In genomic region chr5:131209175-131209505, GRCh38 we compare ENCODE assay signal across 1 cellular context.
TF ChIP-seq lines count a peak whose summit lies in the region.

No MANE protein-coding gene starts in this region.

TF ChIP-seq in GM23338, 12 proteins besides CTCF, POLR2A, EP300 and RAD21:
- TF ChIP-seq POLR2AphosphoS5 (IDR thresholded peaks at IDR 0.05; ENCODE audit: low read depth) (no peak), EZH2phosphoT487 (IDR thresholded peaks at IDR 0.05; ENCODE audit: unreplicated experiment) (no peak), ZNF331 (CRISPR knock-in tag; IDR thresholded peaks at IDR 0.05; ENCODE audit: low read depth) (no peak), CREB1 (CRISPR knock-in tag; IDR thresholded peaks at IDR 0.05; ENCODE audit: low read depth) (no peak), STAT1 (IDR thresholded peaks at IDR 0.05; ENCODE audit: unreplicated experiment) (no peak), EZH2 (IDR thresholded peaks at IDR 0.05; ENCODE audit: low read depth, unreplicated experiment) (no peak), ETS1 (IDR thresholded peaks at IDR 0.05) (no peak), NANOG (IDR thresholded peaks at IDR 0.05; ENCODE audit: borderline replicate concordance) (no peak), ZNF114 (CRISPR knock-in tag; IDR thresholded peaks at IDR 0.05) (no peak), REST (IDR thresholded peaks at IDR 0.05; ENCODE audit: unreplicated experiment) (no peak), ZNF462 (CRISPR knock-in tag; IDR thresholded peaks at IDR 0.05) (no peak), JUNB (IDR thresholded peaks at IDR 0.05; ENCODE audit: unreplicated experiment) (no peak)
